In genomic region chr11:34161812-34162506, GRCh38 we compare ENCODE assay signal across 11 cellular contexts. TPM values are rescaled to one million over a fixed set of nuclear protein-coding genes. Genes with fewer than 3 reads are reported as not detected.
A peak's percentile ranks its signal among the peaks of the same experiment; 100 is the strongest.
DNase-seq lines count a peak whose midpoint lies in the region; ATAC-seq lines count a peak whose summit lies in the region.
"Had no signal": no experiment of that assay in that cellular context is flagged by ENCODE, and none has a peak within 500 bp of the region (broad histone marks: within the 10 kb centered on the region; RNA-seq: fewer than 3 reads in every experiment).

No MANE protein-coding gene starts in this region.

- H3K27me3 Mint-ChIP-seq in activated T-cell treated with anti-CD3 and anti-CD28 coated beads, Interleukin-2, amount 50 U/mL, for 4 hours (ENCODE audit: low read depth): peaks cover 2% of the 10 kb centered on the region
- H3K27me3 Mint-ChIP-seq: naive thymus-derived CD8-positive, alpha-beta T cell had no signal

- ATAC-seq in activated T-cell treated with anti-CD3 and anti-CD28 coated beads, Interleukin-2, amount 50 U/mL, for 4 hours: peak; percentile 76 to 86
- peak; percentile 36 for ATAC-seq in left colon
- peak; percentile 88 for ATAC-seq in stimulated activated naive CD8-positive, alpha-beta T cell treated with anti-CD3 and anti-CD28 coated beads, Interleukin-15, Interleukin-2, amounts not matched to agents 100 U/mL and 50 U/mL, for 24 hours
- ATAC-seq in HG02678 (IDR thresholded peaks at IDR 0.05; ENCODE audit: unreplicated experiment): no peak
- ATAC-seq: naive thymus-derived CD8-positive, alpha-beta T cell had no signal

- intact Hi-C loops in left colon (cut with DNase I, micrococcal nuclease): loop anchor here in 1 of 2 donors (10.0 kb wide), 1 partner anchor 157 kb away; no protein-coding TSS in a partner anchor

- H3K4me1 Mint-ChIP-seq in activated T-cell treated with anti-CD3 and anti-CD28 coated beads, Interleukin-2, amount 50 U/mL, for 4 hours (ENCODE audit: low read depth): peaks cover 7% of the 10 kb centered on the region

- DNase-seq in activated naive CD4-positive, alpha-beta T cell treated with Interleukin-2 at 50 U/mL for 16 hours: peak; percentile 56
- DNase-seq in activated naive CD4-positive, alpha-beta T cell treated with anti-CD3 and anti-CD28 coated beads, Interleukin-2, amount 50 U/mL, for 16 hours: no peak
- peak; percentile 33 for DNase-seq in activated T-cell treated with anti-CD3 and anti-CD28 coated beads, Interleukin-2, amount 50 U/mL, for 4 hours
- no peak for DNase-seq in left colon
- DNase-seq in stimulated activated naive CD8-positive, alpha-beta T cell treated with anti-CD3 and anti-CD28 coated beads, Interleukin-15, Interleukin-2, amounts not matched to agents 100 U/mL and 50 U/mL, for 24 hours: peak; percentile 63
- no peak for DNase-seq in retina
- DNase-seq in UCSD-AML1 (lab: John Stamatoyannopoulos, UW; ENCODE audit: unreplicated experiment): no peak
- DNase-seq: NCI-H748 treated with DMSO at 0.1 percent for 48 hours, T-helper 9 cell had no signal

- no peaks in the 10 kb centered on the region for H3K9me3 Mint-ChIP-seq in activated T-cell treated with anti-CD3 and anti-CD28 coated beads, Interleukin-2, amount 50 U/mL, for 4 hours
- H3K9me3 Mint-ChIP-seq: naive thymus-derived CD8-positive, alpha-beta T cell had no signal

- H3K36me3 Mint-ChIP-seq in activated T-cell treated with anti-CD3 and anti-CD28 coated beads, Interleukin-2, amount 50 U/mL, for 4 hours (ENCODE audit: insufficient read depth): peaks cover 1% of the 10 kb centered on the region
- H3K36me3 Mint-ChIP-seq: naive thymus-derived CD8-positive, alpha-beta T cell had no signal

- no peak overlapping the region for H3K4me3 Mint-ChIP-seq in activated T-cell treated with anti-CD3 and anti-CD28 coated beads, Interleukin-2, amount 50 U/mL, for 4 hours
- H3K4me3 Mint-ChIP-seq: naive thymus-derived CD8-positive, alpha-beta T cell had no signal

RNA-seq across cellular contexts. Expression of gene NAT10, which starts 56.5 kb away (rescaled TPM):
- total RNA-seq in activated T-cell treated with anti-CD3 and anti-CD28 coated beads, Interleukin-2, amount 50 U/mL, for 4 hours: 100 to 1,000 TPM; 203 to 213 (median 213) TPM
- 10 to 100 TPM; 22.5 to 30.6 TPM for total RNA-seq in left colon

Comparison
In these comparisons a context has a peak if more than half of its experiments do, and no peak if none do; other contexts are left out.
1. DNase-seq: peak in activated naive CD4-positive, alpha-beta T cell treated with Interleukin-2 at 50 U/mL for 16 hours (single experiment), activated T-cell treated with anti-CD3 and anti-CD28 coated beads, Interleukin-2, amount 50 U/mL, for 4 hours (single experiment) and stimulated activated naive CD8-positive, alpha-beta T cell treated with anti-CD3 and anti-CD28 coated beads, Interleukin-15, Interleukin-2, amounts not matched to agents 100 U/mL and 50 U/mL, for 24 hours (single experiment); none in activated naive CD4-positive, alpha-beta T cell treated with anti-CD3 and anti-CD28 coated beads, Interleukin-2, amount 50 U/mL, for 16 hours (single experiment), left colon (0 of 2), retina (single experiment) and UCSD-AML1 (single experiment).
2. RNA of gene NAT10, which starts 56.5 kb away (total RNA-seq): 203 to 213 TPM in activated T-cell treated with anti-CD3 and anti-CD28 coated beads, Interleukin-2, amount 50 U/mL, for 4 hours; 22.5 to 30.6 TPM in left colon; every median in the first group is over 4 times any median in the second.